Comparison of ENCODE assay signal across 8 cellular contexts in the genomic region with DNA sequence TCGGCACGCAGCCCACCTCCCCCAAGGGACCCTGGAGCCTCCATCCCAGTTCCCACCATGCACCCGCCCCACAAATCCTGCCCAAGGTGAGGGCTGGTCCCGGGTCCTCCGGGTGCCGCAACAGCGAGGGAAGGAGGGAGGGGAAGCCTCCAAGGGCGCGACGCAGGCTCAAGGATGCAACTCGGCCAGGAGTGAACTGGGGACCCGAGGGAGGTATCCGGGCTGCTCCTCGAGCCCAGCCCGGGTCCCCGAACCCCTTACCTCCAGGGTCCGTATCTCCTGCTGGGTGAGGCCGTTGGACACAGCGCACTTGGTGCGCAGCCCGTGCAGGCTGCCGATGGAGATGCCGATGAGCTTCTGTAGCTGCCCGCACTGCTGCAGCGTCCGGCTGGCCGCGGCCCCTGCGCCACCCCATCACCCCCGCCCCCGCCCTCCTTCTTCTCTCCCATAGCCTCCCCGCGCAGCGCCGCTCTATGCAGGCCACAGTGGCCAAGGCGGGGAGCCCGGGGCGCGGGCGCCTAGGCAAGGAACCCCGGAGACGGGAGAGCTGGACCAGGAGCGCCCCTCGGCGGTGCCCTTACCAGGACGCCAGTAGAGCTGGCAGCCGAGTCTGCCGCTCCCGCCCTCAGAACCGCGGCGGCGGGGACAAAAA.
A peak's percentile ranks its signal among the peaks of the same experiment; 100 is the strongest.
DNase-seq lines count a peak whose midpoint lies in the region; ATAC-seq and TF ChIP-seq lines count a peak whose summit lies in the region.

No MANE protein-coding gene starts in this region.

- intact Hi-C loops in esophagus squamous epithelium (cut with DNase I) = no loop called here

- no peaks in the 10 kb centered on the region for H3K36me3 ChIP-seq in esophagus squamous epithelium
- H3K36me3 ChIP-seq in neuronal stem cell (replicated peaks in 1 of 2; ENCODE audit: control insufficient read depth in 2 of 2, insufficient read depth in 2 of 2, low read length in 2 of 2) = no peaks in the 10 kb centered on the region

- peak overlapping the region; percentile 67 for H2BK15ac ChIP-seq in neuronal stem cell (ENCODE audit: low read length)

- H3K27me3 ChIP-seq in esophagus squamous epithelium (peaks cover 0 to 60% (median 5%) of the 10 kb centered on the region in 4 donors), neuronal stem cell (ENCODE audit: control insufficient read depth in 3 of 3, insufficient read depth in 3 of 3, low read depth in 1 of 3, low read length in 3 of 3) (peaks cover 0 to 23% (median 0%) of the 10 kb centered on the region in 3 experiments)

- no peak overlapping the region for H2BK5ac ChIP-seq in neuronal stem cell (ENCODE audit: low read length)

- H3K9me3 ChIP-seq in esophagus squamous epithelium = no peaks in the 10 kb centered on the region
- no peaks in the 10 kb centered on the region for H3K9me3 ChIP-seq in neuronal stem cell (replicated peaks in 1 of 2; ENCODE audit: control insufficient read depth in 2 of 2, insufficient read depth in 1 of 2, low read depth in 1 of 2, low read length in 2 of 2)

- H2AK5ac ChIP-seq in neuronal stem cell (ENCODE audit: low read depth, low read length) = no peak overlapping the region

- H3K4me1 ChIP-seq in esophagus squamous epithelium (peaks cover 5 to 15% (median 6%) of the 10 kb centered on the region in 3 donors), neuronal stem cell (ENCODE audit: control insufficient read depth in 2 of 2, insufficient read depth in 1 of 2, low read depth in 1 of 2, low read length in 2 of 2) (no peaks in the 10 kb centered on the region)

- H3K23ac ChIP-seq in neuronal stem cell (ENCODE audit: low read depth, low read length, poor library complexity) = no peak overlapping the region

- ATAC-seq in HG02970 (IDR thresholded peaks at IDR 0.05; ENCODE audit: low FRiP score, unreplicated experiment) (no peak), GM21717 (IDR thresholded peaks at IDR 0.05; ENCODE audit: unreplicated experiment) (no peak)

- H2BK120ac ChIP-seq in neuronal stem cell (ENCODE audit: low read depth, low read length) = no peak overlapping the region

- H2AFZ ChIP-seq in neuronal stem cell (ENCODE audit: low read length) = peak overlapping the region; percentile 97

- WGBS in esophagus squamous epithelium, 2 donors = 13% methylated on average over 2 of the region's 53 CpGs; no CpG with 5 or more reads in 1 of the 2 donors
- no CpG with 5 or more reads among the region's 53 CpGs for WGBS in neuronal stem cell (ENCODE audit: extremely low coverage in 2 of 2, insufficient read length in 2 of 2, insufficient replicate concordance in 1 of 2), 2 donors

- TF ChIP-seq CTCF in esophagus squamous epithelium (IDR thresholded peaks at IDR 0.05) = no peak

- no peak overlapping the region for H4K91ac ChIP-seq in neuronal stem cell (ENCODE audit: low read depth, low read length, poor library complexity)

- H3K4me3 ChIP-seq in esophagus squamous epithelium (peak overlapping the region; percentile 32 to 61 (median 48)), neuronal stem cell (ENCODE audit: low read length in 2 of 2) (peak overlapping the region; percentile 47 to 83)

- no peak overlapping the region for H2BK12ac ChIP-seq in neuronal stem cell (ENCODE audit: low read length)

- no peaks in the 10 kb centered on the region for H3K79me1 ChIP-seq in neuronal stem cell (ENCODE audit: low read depth, low read length)

- DNase-seq in EL (peak; percentile 1), NCI-H1694 (lab: John Stamatoyannopoulos, UW) (peak; percentile 56), esophagus squamous epithelium (lab: John Stamatoyannopoulos, UW) (no peak), neuronal stem cell (ENCODE audit: low spot score) (peak; percentile 36), SIG-M5 (lab: John Stamatoyannopoulos, UW) (no peak)
- DNase-seq in activated CD8-positive, alpha-beta memory T cell treated with anti-CD3 and anti-CD28 coated beads, Interleukin-2, amount 50 U/mL, for 4 hours = no peak

- no peak overlapping the region for H3K4ac ChIP-seq in neuronal stem cell (ENCODE audit: low read length)

- peak overlapping the region; percentile 43 for H4K8ac ChIP-seq in neuronal stem cell (ENCODE audit: low read depth, low read length)

- H3K18ac ChIP-seq in neuronal stem cell (ENCODE audit: low read length) = peak overlapping the region; percentile 95

- no peak for TF ChIP-seq POLR2A in esophagus squamous epithelium (IDR thresholded peaks at IDR 0.05)

- H3K27ac ChIP-seq in esophagus squamous epithelium (no peak overlapping the region), neuronal stem cell (replicated peaks; ENCODE audit: low read length) (no peak overlapping the region)

- H3K14ac ChIP-seq in neuronal stem cell (ENCODE audit: low read length) = no peak overlapping the region

- peak overlapping the region; percentile 66 for H3K4me2 ChIP-seq in neuronal stem cell (ENCODE audit: insufficient read depth, low read length, poor library complexity, severe bottlenecking)

- H3K9ac ChIP-seq in neuronal stem cell (ENCODE audit: low read depth, low read length, poor library complexity) = peak overlapping the region; percentile 60

Comparison
In these comparisons a context has a peak if more than half of its experiments do, and no peak if none do; other contexts are left out.
1. DNase-seq: peak in EL (single experiment), NCI-H1694 (single experiment) and neuronal stem cell (single experiment); none in esophagus squamous epithelium (single experiment), SIG-M5 (single experiment) and activated CD8-positive, alpha-beta memory T cell treated with anti-CD3 and anti-CD28 coated beads, Interleukin-2, amount 50 U/mL, for 4 hours (single experiment).